In genomic region chr15:81341351-81341750, GRCh38 we compare ENCODE assay signal across 11 cellular contexts. TPM values are rescaled to one million over a fixed set of nuclear protein-coding genes. Genes with fewer than 3 reads are reported as not detected.
"Had no signal": no experiment of that assay in that cellular context is flagged by ENCODE, and none has a peak within 500 bp of the region (broad histone marks: within the 10 kb centered on the region; RNA-seq: fewer than 3 reads in every experiment).

No MANE protein-coding gene starts in this region.

- H3K4me3 Mint-ChIP-seq: HFFc6, IgD-negative memory B cell had no signal

- H3K9me3 Mint-ChIP-seq: HFFc6, IgD-negative memory B cell had no signal

- H3K4me3 ChIP-seq: GM23248, HAP-1 had no signal

- ATAC-seq: HCT116, HepG2 had no signal

- H3K27me3 Mint-ChIP-seq: IgD-negative memory B cell had no signal

- H3K36me3 ChIP-seq: HAP-1 had no signal

- H3K27ac Mint-ChIP-seq: HFFc6, IgD-negative memory B cell had no signal

- H3K27ac ChIP-seq: GM23248, HL-60 had no signal

- DNase-seq: GOT3, H7, HFFc6 had no signal

- H3K9me3 ChIP-seq: HAP-1 had no signal

- H3K4me1 ChIP-seq: HAP-1 had no signal

RNA-seq across cellular contexts. Expression of gene TMC3, which starts 32.7 kb away (rescaled TPM):
- total RNA-seq: GM23248, H4, H7, HepG2, HFFc6, HT1080 had no signal
- polyA plus RNA-seq: GM23248, HepG2 had no signal
